In genomic region chr1:241834733-241835377, GRCh38 we compare ENCODE assay signal across 8 cellular contexts. TPM values are rescaled to one million over a fixed set of nuclear protein-coding genes. Genes with fewer than 3 reads are reported as not detected.
A peak's percentile ranks its signal among the peaks of the same experiment; 100 is the strongest.
DNase-seq lines count a peak whose midpoint lies in the region; ATAC-seq and TF ChIP-seq lines count a peak whose summit lies in the region.

No MANE protein-coding gene starts in this region.

- H3K9me3 Mint-ChIP-seq in glutamatergic neuron (ENCODE audit: unreplicated experiment): no peaks in the 10 kb centered on the region
- H3K9me3 Mint-ChIP-seq in stimulated activated memory B cell treated with anti-CD40 and anti-IgM and Interleukin-4, amounts not matched to agents 10 μg/mL and 1 μg/mL and 100 μg/mL, for 72 hours: no peaks in the 10 kb centered on the region
- no peaks in the 10 kb centered on the region for H3K9me3 Mint-ChIP-seq in activated CD4-positive, alpha-beta memory T cell treated with anti-CD3 and anti-CD28 coated beads, Interleukin-2, amount 10 ng/mL, durations not matched to agents 7 days and 5 days

- DNase-seq in SKM-1 (lab: John Stamatoyannopoulos, UW; ENCODE audit: unreplicated experiment) (peak; percentile 31), glutamatergic neuron (no peak)
- no peak for DNase-seq in activated CD4-positive, alpha-beta memory T cell treated with anti-CD3 and anti-CD28 coated beads, Interleukin-2, amount 10 ng/mL, durations not matched to agents 7 days and 5 days

- H3K36me3 Mint-ChIP-seq in glutamatergic neuron (ENCODE audit: unreplicated experiment): no peaks in the 10 kb centered on the region
- no peaks in the 10 kb centered on the region for H3K36me3 Mint-ChIP-seq in stimulated activated memory B cell treated with anti-CD40 and anti-IgM and Interleukin-4, amounts not matched to agents 10 μg/mL and 1 μg/mL and 100 μg/mL, for 72 hours
- no peaks in the 10 kb centered on the region for H3K36me3 Mint-ChIP-seq in activated CD4-positive, alpha-beta memory T cell treated with anti-CD3 and anti-CD28 coated beads, Interleukin-2, amount 10 ng/mL, durations not matched to agents 7 days and 5 days (ENCODE audit: low read depth)

- POLR2A ChIA-PET in activated CD4-positive, alpha-beta memory T cell treated with anti-CD3 and anti-CD28 coated beads, Interleukin-2, amount 10 ng/mL, durations not matched to agents 7 days and 5 days (lab: Charles Lee): no interaction called here

- CTCF ChIA-PET in activated CD4-positive, alpha-beta memory T cell treated with anti-CD3 and anti-CD28 coated beads, Interleukin-2, amount 10 ng/mL, durations not matched to agents 7 days and 5 days (lab: Charles Lee): interaction anchor here (0.9 kb wide), 1 partner anchor 224 kb away, joined by 3 read pairs; no protein-coding TSS in a partner anchor

- H3K4me3 Mint-ChIP-seq in glutamatergic neuron (ENCODE audit: unreplicated experiment): no peak overlapping the region
- no peak overlapping the region for H3K4me3 Mint-ChIP-seq in stimulated activated memory B cell treated with anti-CD40 and anti-IgM and Interleukin-4, amounts not matched to agents 10 μg/mL and 1 μg/mL and 100 μg/mL, for 72 hours
- H3K4me3 Mint-ChIP-seq in activated CD4-positive, alpha-beta memory T cell treated with anti-CD3 and anti-CD28 coated beads, Interleukin-2, amount 10 ng/mL, durations not matched to agents 7 days and 5 days: no peak overlapping the region

- no peaks in the 10 kb centered on the region for H3K27me3 Mint-ChIP-seq in glutamatergic neuron (ENCODE audit: unreplicated experiment)
- no peaks in the 10 kb centered on the region for H3K27me3 Mint-ChIP-seq in stimulated activated memory B cell treated with anti-CD40 and anti-IgM and Interleukin-4, amounts not matched to agents 10 μg/mL and 1 μg/mL and 100 μg/mL, for 72 hours
- peaks cover 14% of the 10 kb centered on the region for H3K27me3 Mint-ChIP-seq in activated CD4-positive, alpha-beta memory T cell treated with anti-CD3 and anti-CD28 coated beads, Interleukin-2, amount 10 ng/mL, durations not matched to agents 7 days and 5 days

- H3K27ac Mint-ChIP-seq in glutamatergic neuron (ENCODE audit: unreplicated experiment): no peak overlapping the region
- H3K27ac Mint-ChIP-seq in stimulated activated memory B cell treated with anti-CD40 and anti-IgM and Interleukin-4, amounts not matched to agents 10 μg/mL and 1 μg/mL and 100 μg/mL, for 72 hours: no peak overlapping the region
- no peak overlapping the region for H3K27ac Mint-ChIP-seq in activated CD4-positive, alpha-beta memory T cell treated with anti-CD3 and anti-CD28 coated beads, Interleukin-2, amount 10 ng/mL, durations not matched to agents 7 days and 5 days

- no peak overlapping the region for H3K27ac ChIP-seq in C4-2B

- peaks cover 10% of the 10 kb centered on the region for H3K4me1 Mint-ChIP-seq in glutamatergic neuron (ENCODE audit: low read depth, unreplicated experiment)
- H3K4me1 Mint-ChIP-seq in stimulated activated memory B cell treated with anti-CD40 and anti-IgM and Interleukin-4, amounts not matched to agents 10 μg/mL and 1 μg/mL and 100 μg/mL, for 72 hours: peaks cover 16% of the 10 kb centered on the region
- H3K4me1 Mint-ChIP-seq in activated CD4-positive, alpha-beta memory T cell treated with anti-CD3 and anti-CD28 coated beads, Interleukin-2, amount 10 ng/mL, durations not matched to agents 7 days and 5 days: peaks cover 4% of the 10 kb centered on the region

- ATAC-seq in HG03108 (IDR thresholded peaks at IDR 0.05; ENCODE audit: unreplicated experiment) (peak; percentile 51), GM18909 (IDR thresholded peaks at IDR 0.05; ENCODE audit: poor library complexity, unreplicated experiment) (no peak), GM18873 (IDR thresholded peaks at IDR 0.05; ENCODE audit: low FRiP score, unreplicated experiment) (no peak)
- ATAC-seq in stimulated activated memory B cell treated with anti-CD40 and anti-IgM and Interleukin-4, amounts not matched to agents 10 μg/mL and 1 μg/mL and 100 μg/mL, for 72 hours: no peak

- peak; percentile 85 for TF ChIP-seq CTCF in C4-2B (conservative IDR thresholded peaks at IDR 0.05)
- TF ChIP-seq CTCF in glutamatergic neuron (IDR thresholded peaks at IDR 0.05; ENCODE audit: partially characterized antibody, unreplicated experiment): peak; percentile 69

RNA-seq across cellular contexts. Expression of gene EXO1, which starts 13.1 kb away (rescaled TPM):
- 2.2 TPM for total RNA-seq in glutamatergic neuron (ENCODE audit: unreplicated experiment)
- total RNA-seq in activated CD4-positive, alpha-beta memory T cell treated with anti-CD3 and anti-CD28 coated beads, Interleukin-2, amount 10 ng/mL, durations not matched to agents 7 days and 5 days: 10 to 100 TPM; 30.1 to 31.9 TPM
